2 cellular contexts compared by ENCODE assay signal in genomic region chr9:126872516-126872915, GRCh38.
TF ChIP-seq lines count a peak whose summit lies in the region.

No MANE protein-coding gene starts in this region.

TF ChIP-seq in HepG2, 621 proteins besides CTCF, POLR2A, EP300 and RAD21:
- TF ChIP-seq PITX1 (CRISPR knock-in tag; IDR thresholded peaks at IDR 0.05) (no peak), GRHL1 (CRISPR knock-in tag; conservative IDR thresholded peaks at IDR 0.05) (no peak), HOXA9 (CRISPR knock-in tag; IDR thresholded peaks at IDR 0.05; ENCODE audit: borderline replicate concordance) (no peak), RXRA (CRISPR knock-in tag; IDR thresholded peaks at IDR 0.05) (no peak), DDIT3 (CRISPR knock-in tag; IDR thresholded peaks at IDR 0.05) (no peak), ZNF160 (CRISPR knock-in tag; IDR thresholded peaks at IDR 0.05) (no peak), CCAR2 (optimal IDR thresholded peaks at IDR 0.05; ENCODE audit: low read depth, low read length) (no peak), NAIF1 (CRISPR knock-in tag; IDR thresholded peaks at IDR 0.05; ENCODE audit: borderline replicate concordance) (no peak), ZNF768 (CRISPR knock-in tag; IDR thresholded peaks at IDR 0.05) (no peak), GATAD2A (CRISPR knock-in tag; IDR thresholded peaks at IDR 0.05) (no peak), ZNF296 (CRISPR knock-in tag; conservative IDR thresholded peaks at IDR 0.05) (no peak)
- TF ChIP-seq, protein P1, sequence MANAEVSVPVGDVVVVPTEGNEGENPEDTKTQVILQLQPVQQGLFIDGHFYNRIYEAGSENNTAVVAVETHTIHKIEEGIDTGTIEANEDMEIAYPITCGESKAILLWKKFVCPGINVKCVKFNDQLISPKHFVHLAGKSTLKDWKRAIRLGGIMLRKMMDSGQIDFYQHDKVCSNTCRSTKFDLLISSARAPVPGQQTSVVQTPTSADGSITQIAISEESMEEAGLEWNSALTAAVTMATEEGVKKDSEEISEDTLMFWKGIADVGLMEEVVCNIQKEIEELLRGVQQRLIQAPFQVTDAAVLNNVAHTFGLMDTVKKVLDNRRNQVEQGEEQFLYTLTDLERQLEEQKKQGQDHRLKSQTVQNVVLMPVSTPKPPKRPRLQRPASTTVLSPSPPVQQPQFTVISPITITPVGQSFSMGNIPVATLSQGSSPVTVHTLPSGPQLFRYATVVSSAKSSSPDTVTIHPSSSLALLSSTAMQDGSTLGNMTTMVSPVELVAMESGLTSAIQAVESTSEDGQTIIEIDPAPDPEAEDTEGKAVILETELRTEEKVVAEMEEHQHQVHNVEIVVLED (CRISPR knock-in tag; IDR thresholded peaks at IDR 0.05; ENCODE audit: borderline replicate concordance), result no peak
- TF ChIP-seq, protein P2, sequence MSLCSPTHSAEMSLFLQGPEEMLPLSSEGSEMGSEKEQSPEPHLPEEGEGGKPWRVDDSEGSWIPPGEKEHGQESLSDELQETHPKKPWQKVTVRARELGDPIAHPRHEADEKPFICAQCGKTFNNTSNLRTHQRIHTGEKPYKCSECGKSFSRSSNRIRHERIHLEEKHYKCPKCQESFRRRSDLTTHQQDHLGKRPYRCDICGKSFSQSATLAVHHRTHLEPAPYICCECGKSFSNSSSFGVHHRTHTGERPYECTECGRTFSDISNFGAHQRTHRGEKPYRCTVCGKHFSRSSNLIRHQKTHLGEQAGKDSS (CRISPR knock-in tag; IDR thresholded peaks at IDR 0.05; ENCODE audit: borderline replicate concordance, low read depth), result no peak

TF ChIP-seq in HEK293, 187 proteins besides CTCF, POLR2A, EP300 and RAD21:
- TF ChIP-seq ZBTB17 (tag by site-specific recombination; IDR thresholded peaks at IDR 0.05) (0 out of 2 replicates have a peak, but pooled peaks have one; percentile 13), ZNF266 (tag by site-specific recombination; IDR thresholded peaks at IDR 0.05; ENCODE audit: low read depth) (no peak), OVOL3 (tag by site-specific recombination; IDR thresholded peaks at IDR 0.05) (no peak), PRDM1 (tag by site-specific recombination; IDR thresholded peaks at IDR 0.05) (0 out of 2 replicates have a peak, but pooled peaks have one; percentile 41)
- TF ChIP-seq, protein P3, sequence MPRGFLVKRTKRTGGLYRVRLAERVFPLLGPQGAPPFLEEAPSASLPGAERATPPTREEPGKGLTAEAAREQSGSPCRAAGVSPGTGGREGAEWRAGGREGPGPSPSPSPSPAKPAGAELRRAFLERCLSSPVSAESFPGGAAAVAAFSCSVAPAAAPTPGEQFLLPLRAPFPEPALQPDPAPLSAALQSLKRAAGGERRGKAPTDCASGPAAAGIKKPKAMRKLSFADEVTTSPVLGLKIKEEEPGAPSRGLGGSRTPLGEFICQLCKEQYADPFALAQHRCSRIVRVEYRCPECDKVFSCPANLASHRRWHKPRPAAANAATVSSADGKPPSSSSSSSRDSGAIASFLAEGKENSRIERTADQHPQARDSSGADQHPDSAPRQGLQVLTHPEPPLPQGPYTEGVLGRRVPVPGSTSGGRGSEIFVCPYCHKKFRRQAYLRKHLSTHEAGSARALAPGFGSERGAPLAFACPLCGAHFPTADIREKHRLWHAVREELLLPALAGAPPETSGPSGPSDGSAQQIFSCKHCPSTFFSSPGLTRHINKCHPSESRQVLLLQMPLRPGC (tag by site-specific recombination; IDR thresholded peaks at IDR 0.05), result no peak
